ENCODE assay signal across 22 cellular contexts in the genomic region with DNA sequence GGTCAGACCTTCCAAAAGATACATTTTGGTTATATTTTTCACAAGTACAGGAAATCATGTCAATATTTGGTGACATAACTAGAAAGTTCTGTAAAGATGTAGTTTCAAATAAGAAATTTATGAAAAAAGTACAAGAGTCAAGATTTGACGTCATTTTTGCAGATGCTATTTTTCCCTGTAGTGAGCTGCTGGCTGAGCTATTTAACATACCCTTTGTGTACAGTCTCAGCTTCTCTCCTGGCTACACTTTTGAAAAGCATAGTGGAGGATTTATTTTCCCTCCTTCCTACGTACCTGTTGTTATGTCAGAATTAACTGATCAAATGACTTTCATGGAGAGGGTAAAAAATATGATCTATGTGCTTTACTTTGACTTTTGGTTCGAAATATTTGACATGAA. TPM values are rescaled to one million over a fixed set of nuclear protein-coding genes. Genes with fewer than 3 reads are reported as not detected.
"Had no signal": no experiment of that assay in that cellular context is flagged by ENCODE, and none has a peak within 500 bp of the region (broad histone marks: within the 10 kb centered on the region; RNA-seq: fewer than 3 reads in every experiment).

No MANE protein-coding gene starts in this region.

- H2AFZ ChIP-seq: parathyroid adenoma had no signal

- H3K27me3 ChIP-seq: left lung had no signal

- H3K27ac ChIP-seq: dorsolateral prefrontal cortex, left lung, parathyroid adenoma had no signal

- DNase-seq: activated CD4-positive, alpha-beta T cell treated with anti-CD3 and anti-CD28 coated beads, Interleukin-2, amount 10 ng/mL, durations not matched to agents 24 days and 14 days; activated CD8-positive, alpha-beta T cell treated with anti-CD3 and anti-CD28 coated beads, Interleukin-2, amount 10 ng/mL, durations not matched to agents 7 days and 5 days; activated naive CD4-positive, alpha-beta T cell treated with Interleukin-2 at 50 U/mL for 16 hours; activated naive CD8-positive, alpha-beta T cell treated with anti-CD3 and anti-CD28 coated beads, Interleukin-2, amount 10 ng/mL, durations not matched to agents 7 days and 5 days; activated T-cell treated with anti-CD3 and anti-CD28 coated beads, Interleukin-2, amount 50 U/mL, for 24 hours; amygdala; caudate nucleus; dorsolateral prefrontal cortex; endodermal cell; foreskin melanocyte; glutamatergic neuron; hypothalamus; islet precursor cell; left lung; stimulated activated CD8-positive, alpha-beta memory T cell treated with anti-CD3 and anti-CD28 coated beads, Interleukin-4, amount 100 ng/mL, for 48 hours; stimulated activated naive CD4-positive, alpha-beta T cell; T-cell; T-helper 9 cell had no signal

- H3K36me3 ChIP-seq: left lung had no signal

- H3K4me3 ChIP-seq: dorsolateral prefrontal cortex, left lung had no signal

- H3K4me1 ChIP-seq: left lung, parathyroid adenoma had no signal

- ATAC-seq: activated CD8-positive, alpha-beta T cell treated with anti-CD3 and anti-CD28 coated beads, Interleukin-2, amount 10 ng/mL, durations not matched to agents 7 days and 5 days; T-cell had no signal

- H3K9ac ChIP-seq: parathyroid adenoma had no signal

RNA-seq across cellular contexts. Expression of a gene that starts 0.5 kb away (rescaled TPM):
- total RNA-seq: activated CD4-positive, alpha-beta T cell treated with anti-CD3 and anti-CD28 coated beads, Interleukin-2, amount 10 ng/mL, durations not matched to agents 24 days and 14 days; activated CD8-positive, alpha-beta T cell treated with anti-CD3 and anti-CD28 coated beads, Interleukin-2, amount 10 ng/mL, durations not matched to agents 7 days and 5 days; activated naive CD8-positive, alpha-beta T cell treated with anti-CD3 and anti-CD28 coated beads, Interleukin-2, amount 10 ng/mL, durations not matched to agents 7 days and 5 days; activated T-helper 2 cell treated with anti-CD3 and anti-CD28 coated beads, Interferon-gamma antibody, Interleukin-2, Interleukin-4, amounts not matched to agents 10 μg/mL and 5 μg/mL and 100 μg/mL, durations not matched to agents 14 hours and 24 hours and 36 hours; dorsolateral prefrontal cortex; endodermal cell; fibroblast of lung had no signal
- polyA plus RNA-seq: fibroblast of lung, mammary epithelial cell had no signal
